In the genomic region with DNA sequence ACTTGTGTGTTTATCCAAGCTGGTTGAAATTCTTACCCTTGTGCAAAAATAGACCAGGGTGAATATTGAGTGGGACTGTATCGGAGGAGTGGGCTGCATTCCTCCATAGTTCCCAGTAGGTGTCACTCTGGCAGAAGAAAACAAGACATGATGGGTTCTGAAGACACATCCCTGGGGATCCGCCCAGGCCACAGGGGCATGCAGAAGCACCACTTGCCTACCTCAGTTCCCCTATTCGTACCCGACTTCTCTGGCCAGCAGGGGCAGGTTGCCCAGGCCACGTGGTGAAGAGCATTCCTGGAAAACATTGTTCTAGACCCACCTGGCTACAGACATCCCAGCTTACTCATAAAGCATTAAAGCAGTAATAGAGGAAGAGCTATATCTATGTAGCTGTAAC, we compare ENCODE assay signal across 8 cellular contexts.
A peak's percentile ranks its signal among the peaks of the same experiment; 100 is the strongest.
DNase-seq lines count a peak whose midpoint lies in the region; ATAC-seq, FAIRE-seq and TF ChIP-seq lines count a peak whose summit lies in the region.

No MANE protein-coding gene starts in this region.

- TF ChIP-seq POLR2A in right lobe of liver (IDR thresholded peaks at IDR 0.05): no peak

- no peaks in the 10 kb centered on the region for H3K27me3 ChIP-seq in SK-N-SH (ENCODE audit: insufficient read depth)
- no peaks in the 10 kb centered on the region for H3K27me3 ChIP-seq in right lobe of liver

- H3K36me3 ChIP-seq in SK-N-SH (replicated peaks in 1 of 2; ENCODE audit: control insufficient read depth in 1 of 2, insufficient read depth in 2 of 2, low read length in 1 of 2): no peaks in the 10 kb centered on the region
- no peaks in the 10 kb centered on the region for H3K36me3 ChIP-seq in right lobe of liver

- H3K9ac ChIP-seq in SK-N-SH: no peak overlapping the region

- FAIRE-seq in urothelium cell line (lab: Jason Lieb, UNC): peak; percentile 99

- POLR2A ChIA-PET in SK-N-SH (lab: Yijun Ruan, JAX): no interaction called here

- ATAC-seq in right lobe of liver: peak; percentile 78 to 89 (median 82)

- H3K79me2 ChIP-seq in SK-N-SH (ENCODE audit: insufficient read depth): no peaks in the 10 kb centered on the region

- TF ChIP-seq RAD21 in Ishikawa (IDR thresholded peaks at IDR 0.05; ENCODE audit: low read depth) (peak; percentile 73), SK-N-SH (IDR thresholded peaks at IDR 0.05; ENCODE audit: low read length) (peak; percentile 89)

- CTCF ChIA-PET in Calu3 (lab: Charles Lee): interaction anchor here (0.7 kb wide), 1 partner anchor 255 kb away, joined by 3 read pairs; no protein-coding TSS in a partner anchor
- CTCF ChIA-PET in SK-N-SH (lab: Yijun Ruan, JAX): interaction anchor here (0.6 to 9.5 kb wide), 52 partner anchors 10 to 537 kb away, joined by 3 to 79 read pairs (median 4); a partner anchor contains a TSS

- TF ChIP-seq CTCF in Calu3 (IDR thresholded peaks at IDR 0.05; ENCODE audit: unreplicated experiment): peak; percentile 45
- TF ChIP-seq CTCF in GM20000 (IDR thresholded peaks at IDR 0.05; ENCODE audit: extremely low read depth, missing control alignments): peak; percentile 61
- peak; percentile 68 for TF ChIP-seq CTCF in SK-N-SH (IDR thresholded peaks at IDR 0.05)
- peak; percentile 44 to 60 (median 49) for TF ChIP-seq CTCF in right lobe of liver (IDR thresholded peaks at IDR 0.05)

- H3K27me3 Mint-ChIP-seq in Calu3 (ENCODE audit: unreplicated experiment): peaks cover 53% of the 10 kb centered on the region

- H3K4me3 ChIP-seq in SK-N-SH (ENCODE audit: low read depth in 2 of 2, low read length in 1 of 2) (peak overlapping the region in 1 of 2 experiments; percentile 11; a peak in 1 of 4 replicates), right lobe of liver (no peak overlapping the region)

- no peak overlapping the region for H3K4me2 ChIP-seq in SK-N-SH

- H2AFZ ChIP-seq in SK-N-SH (ENCODE audit: low read depth): no peak overlapping the region

- no TSS peak for BruUV-seq in Calu3 (replicated peaks; lab: Mats Ljungman, UMichigan)

- no peak for TF ChIP-seq EP300 in Ishikawa (IDR thresholded peaks at IDR 0.05; ENCODE audit: borderline replicate concordance)
- no peak for TF ChIP-seq EP300 in SK-N-SH (IDR thresholded peaks at IDR 0.05; ENCODE audit: borderline replicate concordance in 1 of 2, low read depth in 1 of 2, low read length in 1 of 2)

- H3K36me3 Mint-ChIP-seq in Calu3 (ENCODE audit: insufficient read depth, unreplicated experiment): no peaks in the 10 kb centered on the region

- H3K27ac ChIP-seq in SK-N-SH (ENCODE audit: low read depth in 2 of 2, low read length in 1 of 2) (no peak overlapping the region), cingulate gyrus (ENCODE audit: low read depth, low read length) (peak overlapping the region; percentile 89), right lobe of liver (no peak overlapping the region)

- H3F3A ChIP-seq in SK-N-SH (replicated peaks; ENCODE audit: insufficient read depth): no peaks in the 10 kb centered on the region

- H4K20me1 ChIP-seq in SK-N-SH (ENCODE audit: insufficient read depth): no peaks in the 10 kb centered on the region

- H3K27ac Mint-ChIP-seq in Calu3 (ENCODE audit: unreplicated experiment): no peak overlapping the region

- peaks cover 0 to 6% of the 10 kb centered on the region in 2 experiments; a peak in 1 of 4 replicates for H3K4me1 ChIP-seq in SK-N-SH (ENCODE audit: control insufficient read depth in 1 of 2, insufficient read depth in 2 of 2, low read depth in 1 of 2, low read length in 1 of 2)
- H3K4me1 ChIP-seq in right lobe of liver: peaks cover 0 to 7% (median 0%) of the 10 kb centered on the region in 4 donors

- peak; percentile 23 for DNase-seq in Calu3
- peak; percentile 73 for DNase-seq in GM20000 (ENCODE audit: low spot score)
- peak; percentile 83 for DNase-seq in SK-N-SH
- no peak for DNase-seq in right lobe of liver
- peak; percentile 90 for DNase-seq in urothelium cell line (ENCODE audit: low spot score)
- DNase-seq in dedifferentiated amniotic fluid mesenchymal stem cell (ENCODE audit: extremely low spot score): no peak

- 12% methylated on average over 4 of the region's 5 CpGs for WGBS in SK-N-SH (ENCODE audit: low lambda C conversion rate)
- WGBS in right lobe of liver (ENCODE audit: insufficient coverage, low coverage, low lambda C conversion rate, missing lambda C conversion rate): 6% methylated on average over 5 of the region's 5 CpGs

- no peaks in the 10 kb centered on the region for H3K9me2 ChIP-seq in SK-N-SH

- H3K9me3 ChIP-seq in SK-N-SH: no peaks in the 10 kb centered on the region
- H3K9me3 ChIP-seq in right lobe of liver: no peaks in the 10 kb centered on the region

- intact Hi-C loops in Calu3 (cut with micrococcal nuclease; ENCODE audit: unreplicated experiment): loop anchor here (1.0 to 10.0 kb wide), 3 partner anchors 72 to 243 kb away; no protein-coding TSS in a partner anchor
- intact Hi-C loops in right lobe of liver (cut with DNase I): no loop called here

- H3K4me1 Mint-ChIP-seq in Calu3 (ENCODE audit: low read depth, unreplicated experiment): no peaks in the 10 kb centered on the region

- H3K4me3 Mint-ChIP-seq in Calu3 (ENCODE audit: low read depth, unreplicated experiment): no peak overlapping the region

- no peaks in the 10 kb centered on the region for H3K9me3 Mint-ChIP-seq in Calu3 (ENCODE audit: low read depth, unreplicated experiment)

TF ChIP-seq in Ishikawa, 13 proteins besides CTCF, POLR2A, EP300 and RAD21:
- peak; percentile 18; the same call in 1 of the 2 replicates for TF ChIP-seq TEAD4 (IDR thresholded peaks at IDR 0.05)
- TF ChIP-seq CREB1 (IDR thresholded peaks at IDR 0.05; ENCODE audit: low read depth): no peak

TF ChIP-seq in SK-N-SH, 30 proteins besides CTCF, POLR2A, EP300 and RAD21:
- TF ChIP-seq GABPA (IDR thresholded peaks at IDR 0.05; ENCODE audit: low read depth) (no peak), SIN3A (IDR thresholded peaks at IDR 0.05; ENCODE audit: borderline replicate concordance, low read depth, low read length) (no peak), SMC3 (IDR thresholded peaks at IDR 0.05; ENCODE audit: low read depth, low read length) (peak; percentile 65)

Comparison
In these comparisons a context has a peak if more than half of its experiments do, and no peak if none do; other contexts are left out.
1. DNase-seq: peak in Calu3 (single experiment), GM20000 (single experiment), SK-N-SH (single experiment) and urothelium cell line (single experiment); none in right lobe of liver (0 of 3) and dedifferentiated amniotic fluid mesenchymal stem cell (single experiment).
2. Peak in every context shown above with its lines, with median percentiles within 50 percentile points of each other: CTCF ChIP-seq.